In genomic region chr12:70513441-70513840, GRCh38 we compare ENCODE assay signal across 33 cellular contexts.
DNase-seq lines count a peak whose midpoint lies in the region; TF ChIP-seq lines count a peak whose summit lies in the region.
"Had no signal": no experiment of that assay in that cellular context is flagged by ENCODE, and none has a peak within 500 bp of the region (broad histone marks: within the 10 kb centered on the region; RNA-seq: fewer than 3 reads in every experiment).

No MANE protein-coding gene starts in this region.

- H3K36me3 ChIP-seq in Karpas-422 (ENCODE audit: insufficient read depth, low read length): peaks cover 56% of the 10 kb centered on the region
- H3K36me3 ChIP-seq: BE2C; BLaER1; BLaER1 treated with 17β-estradiol and CSF1 and Interleukin-3, amounts not matched to agents 10 nM and 100 nM had no signal

- peak overlapping the region; percentile 29; the same call in 1 of the 2 replicates for H3K27ac ChIP-seq in Karpas-422 (ENCODE audit: low read length)
- H3K27ac ChIP-seq: 22Rv1; A549; BLaER1; BLaER1 treated with 17β-estradiol and CSF1 and Interleukin-3, amounts not matched to agents 10 nM and 100 nM; C4-2B had no signal

- H4K20me1 ChIP-seq in Karpas-422 (ENCODE audit: insufficient read depth, low read depth, low read length): no peaks in the 10 kb centered on the region
- H4K20me1 ChIP-seq: BLaER1; BLaER1 treated with 17β-estradiol and CSF1 and Interleukin-3, amounts not matched to agents 10 nM and 100 nM had no signal

- POLR2A ChIA-PET in activated CD4-positive, alpha-beta memory T cell treated with anti-CD3 and anti-CD28 coated beads, Interleukin-2, amount 10 ng/mL, durations not matched to agents 7 days and 5 days (lab: Charles Lee): no interaction called here

- H3K9ac ChIP-seq in Karpas-422 (ENCODE audit: low read length): no peak overlapping the region
- H3K9ac ChIP-seq: BLaER1; BLaER1 treated with 17β-estradiol and CSF1 and Interleukin-3, amounts not matched to agents 10 nM and 100 nM had no signal

- no peaks in the 10 kb centered on the region for H3K9me2 ChIP-seq in Karpas-422 (replicated peaks; ENCODE audit: insufficient read depth, low read length)

- no peaks in the 10 kb centered on the region for H3K4me1 Mint-ChIP-seq in activated CD4-positive, alpha-beta memory T cell treated with anti-CD3 and anti-CD28 coated beads, Interleukin-2, amount 10 ng/mL, durations not matched to agents 7 days and 5 days
- peaks cover 7% of the 10 kb centered on the region for H3K4me1 Mint-ChIP-seq in mesothelial cell of epicardium
- H3K4me1 Mint-ChIP-seq: CD14-positive monocyte; CD4-positive, alpha-beta memory T cell; CD8-positive, alpha-beta memory T cell had no signal

- no peak for DNase-seq in Karpas-422
- peak; percentile 75 for DNase-seq in fibroblast of pulmonary artery (ENCODE audit: low read depth)
- DNase-seq in fibroblast of the aortic adventitia (ENCODE audit: low read depth): peak; percentile 57
- DNase-seq in NOMO-1 treated with dmso at 0.1 percent for 144 hours (lab: John Stamatoyannopoulos, UW; ENCODE audit: unreplicated experiment): no peak
- no peak for DNase-seq in activated CD4-positive, alpha-beta memory T cell treated with anti-CD3 and anti-CD28 coated beads, Interleukin-2, amount 10 ng/mL, durations not matched to agents 7 days and 5 days
- DNase-seq in mesothelial cell of epicardium (ENCODE audit: low spot score in 2 of 2, unreplicated experiment in 2 of 2): no peak
- DNase-seq: 8988T; ACHN; AML-193; BE2C; C1 segment of cervical spinal cord; Caco-2; Calu3; CD4-positive, alpha-beta memory T cell; CD4-positive, alpha-beta T cell; CD4-positive, CD25-positive, alpha-beta regulatory T cell; CD8-positive, alpha-beta memory T cell; CD8-positive, alpha-beta T cell; COR-L47; DMS 273 treated with DMSO at 0.1 percent for 48 hours; DMS153; DMS53; DMS79; DMS79 treated with DMSO at 0.1 percent for 48 hours; DND-41; EL had no signal

- no peak overlapping the region for H3K4me2 ChIP-seq in Karpas-422 (ENCODE audit: low read depth, low read length, poor library complexity, severe bottlenecking)
- H3K4me2 ChIP-seq: A549; BLaER1; BLaER1 treated with 17β-estradiol and CSF1 and Interleukin-3, amounts not matched to agents 10 nM and 100 nM had no signal

- no peaks in the 10 kb centered on the region for H3K9me3 ChIP-seq in Karpas-422 (ENCODE audit: low read length)
- H3K9me3 ChIP-seq: A549, BE2C had no signal

- CTCF ChIA-PET in activated CD4-positive, alpha-beta memory T cell treated with anti-CD3 and anti-CD28 coated beads, Interleukin-2, amount 10 ng/mL, durations not matched to agents 7 days and 5 days (lab: Charles Lee): no interaction called here

- H3K4me1 ChIP-seq in Karpas-422 (ENCODE audit: low read length): peaks cover 38% of the 10 kb centered on the region
- H3K4me1 ChIP-seq: A549; BE2C; BLaER1; BLaER1 treated with 17β-estradiol and CSF1 and Interleukin-3, amounts not matched to agents 10 nM and 100 nM; Caco-2 had no signal

- no peaks in the 10 kb centered on the region for H3K9me3 Mint-ChIP-seq in activated CD4-positive, alpha-beta memory T cell treated with anti-CD3 and anti-CD28 coated beads, Interleukin-2, amount 10 ng/mL, durations not matched to agents 7 days and 5 days
- H3K9me3 Mint-ChIP-seq in mesothelial cell of epicardium: peaks cover 11% of the 10 kb centered on the region
- H3K9me3 Mint-ChIP-seq: CD4-positive, alpha-beta T cell; CD8-positive, alpha-beta T cell had no signal

- no peak overlapping the region for H2AFZ ChIP-seq in Karpas-422 (ENCODE audit: low read length)

- H3K27me3 ChIP-seq in Karpas-422 (ENCODE audit: low read length): no peaks in the 10 kb centered on the region
- H3K27me3 ChIP-seq: BE2C; BLaER1; BLaER1 treated with 17β-estradiol and CSF1 and Interleukin-3, amounts not matched to agents 10 nM and 100 nM had no signal

- no peaks in the 10 kb centered on the region for H3K27me3 Mint-ChIP-seq in activated CD4-positive, alpha-beta memory T cell treated with anti-CD3 and anti-CD28 coated beads, Interleukin-2, amount 10 ng/mL, durations not matched to agents 7 days and 5 days
- H3K27me3 Mint-ChIP-seq in mesothelial cell of epicardium (ENCODE audit: low read depth): no peaks in the 10 kb centered on the region
- H3K27me3 Mint-ChIP-seq: B cell; CD4-positive, alpha-beta T cell had no signal

- no peak overlapping the region for H3K27ac Mint-ChIP-seq in activated CD4-positive, alpha-beta memory T cell treated with anti-CD3 and anti-CD28 coated beads, Interleukin-2, amount 10 ng/mL, durations not matched to agents 7 days and 5 days
- no peak overlapping the region for H3K27ac Mint-ChIP-seq in mesothelial cell of epicardium
- H3K27ac Mint-ChIP-seq: B cell; CD14-positive monocyte; CD4-positive, alpha-beta memory T cell; CD4-positive, alpha-beta T cell; CD4-positive, CD25-positive, alpha-beta regulatory T cell; CD8-positive, alpha-beta memory T cell; CD8-positive, alpha-beta T cell had no signal

- H3K79me2 ChIP-seq in Karpas-422 (ENCODE audit: low read length): peaks cover 71% of the 10 kb centered on the region

- no peak overlapping the region for H3K4me3 Mint-ChIP-seq in activated CD4-positive, alpha-beta memory T cell treated with anti-CD3 and anti-CD28 coated beads, Interleukin-2, amount 10 ng/mL, durations not matched to agents 7 days and 5 days
- no peak overlapping the region for H3K4me3 Mint-ChIP-seq in mesothelial cell of epicardium
- H3K4me3 Mint-ChIP-seq: B cell; CD14-positive monocyte; CD4-positive, alpha-beta memory T cell; CD4-positive, alpha-beta T cell; CD4-positive, CD25-positive, alpha-beta regulatory T cell; CD8-positive, alpha-beta memory T cell; CD8-positive, alpha-beta T cell had no signal

- no peak for TF ChIP-seq CTCF in fibroblast of pulmonary artery (IDR thresholded peaks at IDR 0.05; ENCODE audit: low read length, missing control alignments)
- TF ChIP-seq CTCF in fibroblast of the aortic adventitia (IDR thresholded peaks at IDR 0.05; ENCODE audit: insufficient read depth, low read length): no peak
- TF ChIP-seq CTCF in mesothelial cell of epicardium (IDR thresholded peaks at IDR 0.05; ENCODE audit: unreplicated experiment): no peak

- H3K4me3 ChIP-seq in Karpas-422 (ENCODE audit: low read length) (no peak overlapping the region), fibroblast of pulmonary artery (replicated peaks; ENCODE audit: low read depth, low read length) (no peak overlapping the region), fibroblast of the aortic adventitia (ENCODE audit: low read depth, low read length) (no peak overlapping the region)
- H3K4me3 ChIP-seq: A549; BLaER1; BLaER1 treated with 17β-estradiol and CSF1 and Interleukin-3, amounts not matched to agents 10 nM and 100 nM had no signal

- no peaks in the 10 kb centered on the region for H3K36me3 Mint-ChIP-seq in activated CD4-positive, alpha-beta memory T cell treated with anti-CD3 and anti-CD28 coated beads, Interleukin-2, amount 10 ng/mL, durations not matched to agents 7 days and 5 days (ENCODE audit: low read depth)
- H3K36me3 Mint-ChIP-seq in mesothelial cell of epicardium: peaks cover 2% of the 10 kb centered on the region
- H3K36me3 Mint-ChIP-seq: CD14-positive monocyte; CD4-positive, alpha-beta memory T cell; CD4-positive, CD25-positive, alpha-beta regulatory T cell; CD8-positive, alpha-beta memory T cell; CD8-positive, alpha-beta T cell had no signal

Comparison
In these comparisons a context has a peak if more than half of its experiments do, and no peak if none do; other contexts are left out.
1. DNase-seq: peak in fibroblast of pulmonary artery (single experiment) and fibroblast of the aortic adventitia (single experiment); none in Karpas-422 (single experiment), NOMO-1 treated with dmso at 0.1 percent for 144 hours (single experiment), activated CD4-positive, alpha-beta memory T cell treated with anti-CD3 and anti-CD28 coated beads, Interleukin-2, amount 10 ng/mL, durations not matched to agents 7 days and 5 days (single experiment) and mesothelial cell of epicardium (0 of 2).